Comparison of ENCODE assay signal across 10 cellular contexts in the genomic region with DNA sequence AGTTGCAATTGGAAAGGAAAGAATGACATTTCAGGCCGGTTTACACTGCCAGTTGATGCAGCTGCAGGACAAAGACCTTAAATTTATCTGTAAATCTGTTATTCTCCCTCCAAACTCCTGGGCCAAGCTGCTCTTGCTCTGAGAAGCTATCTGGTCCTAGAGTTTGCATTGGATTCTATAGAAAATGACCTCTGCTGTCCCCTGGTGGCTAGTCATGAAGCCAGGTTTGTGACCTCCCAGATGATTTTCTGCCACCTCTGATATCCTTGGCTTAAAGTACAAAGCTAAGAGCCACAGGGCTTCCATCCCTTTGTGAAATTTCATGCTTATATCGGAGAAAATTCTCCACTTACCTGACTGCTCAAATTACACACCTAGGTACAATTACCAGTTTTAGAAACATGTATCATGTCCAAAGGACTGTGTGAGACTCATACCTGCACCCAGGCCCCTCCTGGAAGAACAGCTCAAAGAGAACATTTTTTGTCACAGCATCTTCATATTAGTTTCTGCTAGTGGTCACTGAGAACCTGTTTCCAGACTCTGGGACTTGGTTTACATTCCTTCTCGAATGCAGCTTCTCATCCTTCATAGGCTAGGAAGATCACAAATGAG. TPM values are rescaled to one million over a fixed set of nuclear protein-coding genes. Genes with fewer than 3 reads are reported as not detected.
DNase-seq lines count a peak whose midpoint lies in the region; ATAC-seq, FAIRE-seq and TF ChIP-seq lines count a peak whose summit lies in the region.
"Had no signal": no experiment of that assay in that cellular context is flagged by ENCODE, and none has a peak within 500 bp of the region (broad histone marks: within the 10 kb centered on the region; RNA-seq: fewer than 3 reads in every experiment).

No MANE protein-coding gene starts in this region.

- no peaks in the 10 kb centered on the region for H3K9me3 ChIP-seq in GM12878 (replicated peaks; ENCODE audit: control insufficient read depth, insufficient read depth, low read length)
- no peaks in the 10 kb centered on the region for H3K9me3 ChIP-seq in aorta (ENCODE audit: control insufficient read depth, low read length)

- H3K27me3 ChIP-seq in GM12878 (replicated peaks in 1 of 2; ENCODE audit: control insufficient read depth in 2 of 2, insufficient read depth in 2 of 2, low read length in 1 of 2), result peaks cover 0 to 1% of the 10 kb centered on the region in 2 experiments; a peak in 3 of 4 replicates
- H3K27me3 ChIP-seq in aorta (ENCODE audit: control insufficient read depth in 1 of 2, insufficient read depth in 2 of 2, low read length in 1 of 2), result no peaks in the 10 kb centered on the region

- no peak overlapping the region for H2AFZ ChIP-seq in GM12878 (ENCODE audit: control insufficient read depth, low read depth, low read length)

- CTCF ChIA-PET in GM12878 (lab: Yijun Ruan, JAX), result interaction anchor here (0.7 to 5.4 kb wide), 26 partner anchors 10 to 650 kb away, joined by 3 to 56 read pairs (median 4); a partner anchor contains a TSS

- no peaks in the 10 kb centered on the region for H4K20me1 ChIP-seq in GM12878 (ENCODE audit: control insufficient read depth, insufficient read depth)

- no peak overlapping the region for H3K4me2 ChIP-seq in GM12878 (ENCODE audit: control insufficient read depth, insufficient read depth)

- no TSS peak for BruUV-seq in GM12878 (replicated peaks; lab: Mats Ljungman, UMichigan)

- H3K36me3 ChIP-seq in GM12878 (ENCODE audit: control insufficient read depth in 2 of 2, insufficient read depth in 2 of 2, low read length in 1 of 2), result no peaks in the 10 kb centered on the region
- no peaks in the 10 kb centered on the region for H3K36me3 ChIP-seq in aorta (ENCODE audit: control insufficient read depth in 1 of 2, insufficient read depth in 2 of 2, low read length in 1 of 2)

- H3K79me2 ChIP-seq in GM12878 (ENCODE audit: control insufficient read depth, insufficient read depth, low read length), result no peaks in the 10 kb centered on the region

- peak; percentile 82 for ATAC-seq in GM12878
- ATAC-seq in aorta (ENCODE audit: low FRiP score), result no peak
- ATAC-seq in GM19395 (IDR thresholded peaks at IDR 0.05; ENCODE audit: unreplicated experiment), result no peak

- H3K4me3 ChIP-seq in GM12878 (no peak overlapping the region), aorta (ENCODE audit: low read length in 2 of 2) (no peak overlapping the region)
- H3K4me3 ChIP-seq: SK-N-MC had no signal

- DNase-seq in DMS153 treated with DMSO at 0.1 percent for 48 hours (lab: John Stamatoyannopoulos, UW; ENCODE audit: unreplicated experiment) (peak; percentile 23), HPDE6-E6E7 (ENCODE audit: extremely low spot score) (peak; percentile 19), RPMI8226 (peak; percentile 60), GM12878 (ENCODE audit: low read depth, low spot score) (no peak), aorta (no peak)
- peak; percentile 10 for DNase-seq in stimulated activated CD8-positive, alpha-beta memory T cell treated with anti-CD3 and anti-CD28 coated beads, Interleukin-12 subunit alpha, Interleukin-12 subunit beta, amount 100 ng/mL, for 1 hour (ENCODE audit: low read depth)

- peak; percentile 86 to 90 (median 89) for TF ChIP-seq CTCF in GM12878 (IDR thresholded peaks at IDR 0.05 in 2 of 3, conservative IDR thresholded peaks at IDR 0.05 in 1 of 3; ENCODE audit: control insufficient read depth in 2 of 3, extremely low read depth in 1 of 3, insufficient read depth in 1 of 3, low read depth in 3 of 3, low read length in 3 of 3)

- H3K9ac ChIP-seq in GM12878 (ENCODE audit: control insufficient read depth, insufficient read depth, low read length), result no peak overlapping the region

- no peaks in the 10 kb centered on the region for H3K4me1 ChIP-seq in GM12878 (ENCODE audit: control insufficient read depth, insufficient read depth, low read length)
- no peaks in the 10 kb centered on the region for H3K4me1 ChIP-seq in aorta (ENCODE audit: control insufficient read depth in 1 of 2, insufficient read depth in 2 of 2, low read length in 2 of 2)

- no peak overlapping the region for H3K27ac ChIP-seq in GM12878 (ENCODE audit: control insufficient read depth, insufficient read depth)
- H3K27ac ChIP-seq in aorta (ENCODE audit: low read depth in 1 of 2, low read length in 2 of 2), result no peak overlapping the region
- H3K27ac ChIP-seq: SK-N-MC had no signal

- peak; percentile 13 for FAIRE-seq in GM12878 (lab: Jason Lieb, UNC)
- peak; percentile 45 for FAIRE-seq in islet of Langerhans (lab: Jason Lieb, UNC)

- WGBS in GM12878 (ENCODE audit: insufficient coverage, insufficient replicate concordance, low lambda C conversion rate, missing lambda C conversion rate), result 1% methylated on average over 3 of the region's 3 CpGs
- 48 to 56% methylated on average over 3 of the region's 3 CpGs for WGBS in aorta, 2 donors

- TF ChIP-seq RAD21 in GM12878 (IDR thresholded peaks at IDR 0.05; ENCODE audit: insufficient read depth, low read depth, low read length), result peak; percentile 88

- in situ Hi-C loops in GM12878 (cut with MboI), result loop anchor here (5.0 kb wide), 1 partner anchor 103 kb away; no protein-coding TSS in a partner anchor

- POLR2A ChIA-PET in GM12878 (lab: Charles Lee), result no interaction called here

- no peak for TF ChIP-seq EP300 in GM12878 (IDR thresholded peaks at IDR 0.05; ENCODE audit: borderline replicate concordance in 1 of 2, control insufficient read depth in 1 of 2, low read depth in 2 of 2, low read length in 2 of 2)

- SMC1A ChIA-PET in GM12878 (lab: Charles Lee; ENCODE audit: uncharacterized antibody, unreplicated experiment), result interaction anchor here (0.6 to 2.4 kb wide), 19 partner anchors 10 to 158 kb away, joined by 3 to 47 read pairs (median 4); a partner anchor contains a TSS

- RAD21 ChIA-PET in GM12878 (lab: Charles Lee; ENCODE audit: unreplicated experiment), result interaction anchor here (0.8 to 4.0 kb wide), 12 partner anchors 11 to 547 kb away, joined by 3 to 21 read pairs (median 4); no protein-coding TSS in a partner anchor

- TF ChIP-seq POLR2A in GM12878 (IDR thresholded peaks at IDR 0.05; ENCODE audit: low read depth, low read length), result no peak

- intact Hi-C loops in GM12878 (cut with micrococcal nuclease; ENCODE audit: unreplicated experiment) (loop anchor here (1.0 kb wide), 2 partner anchors 105 to 155 kb away; no protein-coding TSS in a partner anchor), aorta (cut with DNase I) (loop anchor here in 1 of 2 donors (2.0 to 5.0 kb wide), 2 partner anchors 104 to 153 kb away; no protein-coding TSS in a partner anchor)

RNA-seq across cellular contexts. Expression of a gene that starts 28.9 kb away (rescaled TPM):
- 11.1 and 12.6 TPM in 2 replicates for total RNA-seq in GM12878 (2013; cell fraction: nucleolus; rRNA removed)
- 32.1 and 37.3 TPM in 2 replicates for total RNA-seq in GM12878 (2014; rRNA removed)
- 16.3 and 18.1 TPM in 2 replicates for total RNA-seq in GM12878 (2014; rRNA removed; fragmentation: Illumina TruSeq; extraction: Trizol)
- total RNA-seq in GM12878 (2021), result 7.9 and 9.0 TPM in 2 replicates
- 4.4 TPM for polyA plus RNA-seq in GM12878 (2011; ENCODE audit: low read depth)
- 19.5 and 27.8 TPM in 2 replicates for polyA plus RNA-seq in GM12878 (2011; rRNA removed)
- polyA plus RNA-seq in GM12878 (2011; cell fraction: cytosol; rRNA removed), result 6.9 and 14.4 TPM in 2 replicates
- polyA plus RNA-seq in GM12878 (2011; cell fraction: nucleus; rRNA removed), result 6.2 TPM in 2 replicates
- 13.8 and 26.6 TPM in 2 replicates for polyA plus RNA-seq in GM12878 (2012)
- polyA plus RNA-seq in GM12878 (2014; fragmentation: Illumina TruSeq; extraction: Trizol), result 11.6 and 13.3 TPM in 2 replicates
- 10 to 100 TPM; 30.8 to 40.9 TPM for polyA plus RNA-seq in GM12878 (2014; fragmentation: Nextera tagmentation; extraction: Ambion mirVana)
- polyA plus RNA-seq in GM12878 (2014; rRNA removed), result 27.3 and 50.6 TPM in 2 replicates
- polyA plus RNA-seq in GM12878 (2016; fragmentation: Nextera tagmentation; extraction: Ambion mirVana), result 10 to 100 TPM; 28.8 to 31.2 TPM
- 4.5 and 5.6 TPM in 2 replicates for polyA minus RNA-seq in GM12878 (2011; rRNA and poly(A)+ RNA removed)
- 2.3 and 3.4 TPM in 2 replicates for polyA minus RNA-seq in GM12878 (2011; cell fraction: cytosol; rRNA and poly(A)+ RNA removed)
- polyA minus RNA-seq in GM12878 (2011; cell fraction: nucleus; rRNA and poly(A)+ RNA removed), result 3.5 and 6.0 TPM in 2 replicates
- 10 to 100 TPM in 1 of 2 donors, 1 to 10 TPM in 1; 9.8 to 10.6 TPM for total RNA-seq in aorta
- polyA plus RNA-seq in aorta, result 10 to 100 TPM; 10.9 to 19.5 TPM

RNA-seq across cellular contexts. Expression of a gene that starts 46.4 kb away (rescaled TPM):
- total RNA-seq in GM12878 (2013; cell fraction: nucleolus; rRNA removed), result not detected in 2 replicates
- not detected in 2 replicates for total RNA-seq in GM12878 (2014; rRNA removed)
- not detected in 2 replicates for total RNA-seq in GM12878 (2014; rRNA removed; fragmentation: Illumina TruSeq; extraction: Trizol)
- total RNA-seq in GM12878 (2021), result not detected in 2 replicates
- polyA plus RNA-seq in GM12878 (2011; ENCODE audit: low read depth), result not detected
- polyA plus RNA-seq in GM12878 (2011; rRNA removed), result not detected in 2 replicates
- not detected in 2 replicates for polyA plus RNA-seq in GM12878 (2011; cell fraction: cytosol; rRNA removed)
- polyA plus RNA-seq in GM12878 (2011; cell fraction: nucleus; rRNA removed), result not detected in 2 replicates
- not detected in 2 replicates for polyA plus RNA-seq in GM12878 (2012)
- not detected in 2 replicates for polyA plus RNA-seq in GM12878 (2014; fragmentation: Illumina TruSeq; extraction: Trizol)
- not detected for polyA plus RNA-seq in GM12878 (2014; fragmentation: Nextera tagmentation; extraction: Ambion mirVana)
- not detected in 2 replicates for polyA plus RNA-seq in GM12878 (2014; rRNA removed)
- polyA plus RNA-seq in GM12878 (2016; fragmentation: Nextera tagmentation; extraction: Ambion mirVana), result not detected
- polyA minus RNA-seq in GM12878 (2011; rRNA and poly(A)+ RNA removed), result not detected in 2 replicates
- not detected in 2 replicates for polyA minus RNA-seq in GM12878 (2011; cell fraction: cytosol; rRNA and poly(A)+ RNA removed)
- polyA minus RNA-seq in GM12878 (2011; cell fraction: nucleus; rRNA and poly(A)+ RNA removed), result not detected in 2 replicates
- total RNA-seq in aorta, result not detected
- not detected for polyA plus RNA-seq in aorta
- total RNA-seq: right cardiac atrium had no signal
- polyA plus RNA-seq: right cardiac atrium had no signal

RNA-seq across cellular contexts. Expression of a gene that starts 54.7 kb away (rescaled TPM):
- 45.1 and 45.6 TPM in 2 replicates for total RNA-seq in GM12878 (2013; cell fraction: nucleolus; rRNA removed)
- total RNA-seq in GM12878 (2014; rRNA removed) (13.7 TPM in 2 replicates), GM12878 (2014; rRNA removed; fragmentation: Illumina TruSeq; extraction: Trizol) (18.9 and 19.3 TPM in 2 replicates), GM12878 (2021) (21.0 and 23.5 TPM in 2 replicates), aorta (10 to 100 TPM; 30.1 to 34.1 TPM)
- polyA plus RNA-seq in GM12878 (2011; ENCODE audit: low read depth), result 16.6 TPM
- polyA plus RNA-seq in GM12878 (2011; rRNA removed) (16.1 and 25.4 TPM in 2 replicates), GM12878 (2014; fragmentation: Illumina TruSeq; extraction: Trizol) (20.3 and 23.3 TPM in 2 replicates), GM12878 (2014; fragmentation: Nextera tagmentation; extraction: Ambion mirVana) (10 to 100 TPM in 1 of 2 experiments, 1 to 10 TPM in 1; 4.6 to 14.9 TPM), GM12878 (2014; rRNA removed) (8.7 and 11.3 TPM in 2 replicates), GM12878 (2016; fragmentation: Nextera tagmentation; extraction: Ambion mirVana) (10 to 100 TPM; 23.0 to 29.1 TPM), aorta (10 to 100 TPM; 19.2 to 26.2 TPM)
- 10.3 and 10.5 TPM in 2 replicates for polyA plus RNA-seq in GM12878 (2011; cell fraction: cytosol; rRNA removed)
- polyA plus RNA-seq in GM12878 (2011; cell fraction: nucleus; rRNA removed), result 8.4 and 14.5 TPM in 2 replicates
- 14.3 and 18.2 TPM in 2 replicates for polyA plus RNA-seq in GM12878 (2012)
- polyA minus RNA-seq in GM12878 (2011; rRNA and poly(A)+ RNA removed), result 7.9 and 11.1 TPM in 2 replicates
- polyA minus RNA-seq in GM12878 (2011; cell fraction: cytosol; rRNA and poly(A)+ RNA removed), result 7.6 and 9.8 TPM in 2 replicates
- 8.1 and 10.2 TPM in 2 replicates for polyA minus RNA-seq in GM12878 (2011; cell fraction: nucleus; rRNA and poly(A)+ RNA removed)

Comparison
In these comparisons a context has a peak if more than half of its experiments do, and no peak if none do; other contexts are left out.
1. DNase-seq: peak in DMS153 treated with DMSO at 0.1 percent for 48 hours (single experiment), HPDE6-E6E7 (single experiment), RPMI8226 (single experiment) and stimulated activated CD8-positive, alpha-beta memory T cell treated with anti-CD3 and anti-CD28 coated beads, Interleukin-12 subunit alpha, Interleukin-12 subunit beta, amount 100 ng/mL, for 1 hour (single experiment); none in GM12878 (single experiment) and aorta (0 of 2).